8 cellular contexts compared by ENCODE assay signal in the genomic region with DNA sequence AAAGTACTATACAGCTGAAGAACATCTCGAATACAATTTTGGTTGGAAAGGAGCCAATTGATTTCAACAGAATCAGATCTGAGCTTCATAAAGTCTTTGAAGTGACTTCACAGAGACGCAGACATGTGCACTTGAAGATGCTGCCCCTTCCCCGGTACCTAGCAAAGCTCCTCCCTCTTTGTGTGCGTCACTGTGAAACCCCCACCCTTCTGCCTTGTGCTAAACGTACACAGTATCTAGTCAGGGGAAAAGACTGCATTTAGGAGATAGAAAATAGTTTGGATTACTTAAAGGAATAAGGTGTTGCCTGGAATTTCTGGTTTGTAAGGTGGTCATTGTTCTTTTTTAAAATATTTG. TPM values are rescaled to one million over a fixed set of nuclear protein-coding genes. Genes with fewer than 3 reads are reported as not detected.
DNase-seq lines count a peak whose midpoint lies in the region; ATAC-seq and TF ChIP-seq lines count a peak whose summit lies in the region.
"Not testable (repeated sequence)": the region's sequence is repeated elsewhere in the genome, so short reads cannot be mapped to it uniquely, and the experiment has no call there.

No MANE protein-coding gene starts in this region.

- peak; percentile 100 for ATAC-seq in CD4-positive, alpha-beta T cell (ENCODE audit: poor library complexity)

- H3K36me3 Mint-ChIP-seq in CD4-positive, alpha-beta T cell (ENCODE audit: low read depth); mesothelial cell of epicardium; type B pancreatic cell: not testable (repeated sequence)

- H3K4me1 Mint-ChIP-seq in CD4-positive, alpha-beta T cell (ENCODE audit: low read depth): peaks cover 13% of the 10 kb centered on the region
- H3K4me1 Mint-ChIP-seq in mesothelial cell of epicardium: peaks cover 15% of the 10 kb centered on the region
- H3K4me1 Mint-ChIP-seq in type B pancreatic cell (ENCODE audit: unreplicated experiment): not testable (repeated sequence)

- not testable (repeated sequence) for H3K9me3 ChIP-seq in CD4-positive, alpha-beta T cell (ENCODE audit: control insufficient read depth, low read length); HEK293 (ENCODE audit: control insufficient read depth, insufficient read depth, low read depth, low read length)

- H3K36me3 ChIP-seq in HEK293 (ENCODE audit: control insufficient read depth in 2 of 2, insufficient read depth in 1 of 2, low read length in 2 of 2): not testable (repeated sequence)

- not testable (repeated sequence) for H3K4me1 ChIP-seq in HEK293 (ENCODE audit: control insufficient read depth, insufficient read depth, low read length)

- not testable (repeated sequence) for H3K4me3 Mint-ChIP-seq in CD4-positive, alpha-beta T cell; mesothelial cell of epicardium; type B pancreatic cell

- H3K4me3 ChIP-seq in HEK293 (ENCODE audit: low read depth, low read length); fibroblast of pulmonary artery (replicated peaks; ENCODE audit: low read depth, low read length): not testable (repeated sequence)

- H3K27ac Mint-ChIP-seq in CD4-positive, alpha-beta T cell: not testable (repeated sequence)
- H3K27ac Mint-ChIP-seq in mesothelial cell of epicardium (peak overlapping the region; percentile 64), type B pancreatic cell (peak overlapping the region; percentile 23)

- H3K9me3 Mint-ChIP-seq in CD4-positive, alpha-beta T cell; type B pancreatic cell: not testable (repeated sequence)
- H3K9me3 Mint-ChIP-seq in mesothelial cell of epicardium: peaks cover 14% of the 10 kb centered on the region

- H3K27me3 Mint-ChIP-seq in CD4-positive, alpha-beta T cell; mesothelial cell of epicardium (ENCODE audit: low read depth); type B pancreatic cell: not testable (repeated sequence)

- intact Hi-C loops in CD4-positive, alpha-beta T cell (cut with DNase I, micrococcal nuclease): not testable (repeated sequence)

- CTCF ChIA-PET in CD4-positive, alpha-beta T cell (lab: Charles Lee): interaction anchor here (0.6 to 1.7 kb wide), 4 partner anchors 28 to 147 kb away, joined by 3 to 5 read pairs (median 4); no protein-coding TSS in a partner anchor
- CTCF ChIA-PET in HEK293 (lab: Yijun Ruan, JAX): not testable (repeated sequence)

- peak in 4 of 10 experiments; percentile 14 to 70 (median 36) for DNase-seq in CD4-positive, alpha-beta T cell
- peak; percentile 36 for DNase-seq in T follicular helper cell (ENCODE audit: low read depth)
- DNase-seq in activated CD8-positive, alpha-beta memory T cell treated with anti-CD3 and anti-CD28 coated beads, Interleukin-2, amount 50 U/mL, for 4 hours: peak; percentile 33
- DNase-seq in amniotic epithelial cell (ENCODE audit: low read depth): peak; percentile 15
- DNase-seq in fibroblast of pulmonary artery (ENCODE audit: low read depth): peak; percentile 7
- DNase-seq in mesothelial cell of epicardium (ENCODE audit: low spot score in 2 of 2, unreplicated experiment in 2 of 2); type B pancreatic cell (ENCODE audit: extremely low spot score, unreplicated experiment): not testable (repeated sequence)

- not testable (repeated sequence) for H3K27me3 ChIP-seq in CD4-positive, alpha-beta T cell (ENCODE audit: control insufficient read depth, insufficient read depth, low read length)

- not testable (repeated sequence) for H3K27ac ChIP-seq in CD4-positive, alpha-beta T cell (ENCODE audit: low read depth, low read length); HEK293 (ENCODE audit: extremely low read depth, low read depth, low read length)

- POLR2A ChIA-PET in CD4-positive, alpha-beta T cell (lab: Charles Lee): not testable (repeated sequence)
- POLR2A ChIA-PET in HEK293 (lab: Yijun Ruan, JAX): interaction anchor here (1.9 kb wide), 1 partner anchor 14 kb away, joined by 5 read pairs; a partner anchor contains a TSS

- TF ChIP-seq CTCF in CD4-positive, alpha-beta T cell (IDR thresholded peaks at IDR 0.05); HEK293 (tag by site-specific recombination; IDR thresholded peaks at IDR 0.05); fibroblast of pulmonary artery (IDR thresholded peaks at IDR 0.05; ENCODE audit: low read length, missing control alignments); mesothelial cell of epicardium (IDR thresholded peaks at IDR 0.05; ENCODE audit: unreplicated experiment); type B pancreatic cell (conservative IDR thresholded peaks at IDR 0.05): not testable (repeated sequence)

TF ChIP-seq in HEK293, 187 proteins besides CTCF, POLR2A, EP300 and RAD21:
- TF ChIP-seq ZBTB21 (tag by site-specific recombination; IDR thresholded peaks at IDR 0.05) (0 out of 2 replicates have a peak, but pooled peaks have one; percentile 13), ZNF629 (tag by site-specific recombination; IDR thresholded peaks at IDR 0.05) (peak; percentile 45; the same call in 1 of the 2 replicates)

RNA-seq across cellular contexts. Expression of a gene that starts 13.5 kb away (rescaled TPM):
- total RNA-seq in CD4-positive, alpha-beta T cell: 100 to 1,000 TPM; 111 to 115 TPM
- total RNA-seq in mesothelial cell of epicardium (223 to 228 TPM (median 224 TPM) in 3 replicates), type B pancreatic cell (ENCODE audit: low replicate concordance) (155 and 220 TPM in 2 replicates)
